Comparison of ENCODE assay signal across 1 cellular context in genomic region chr7:100475549-100475948, GRCh38.
TF ChIP-seq lines count a peak whose summit lies in the region.

No MANE protein-coding gene starts in this region.

TF ChIP-seq in H1, 55 proteins besides CTCF, POLR2A, EP300 and RAD21 (continued from another document):
- TF ChIP-seq EGR1 (IDR thresholded peaks at IDR 0.05; ENCODE audit: borderline replicate concordance, low read depth, low read length), result no peak
- TF ChIP-seq CHD1 (IDR thresholded peaks at IDR 0.05; ENCODE audit: low read depth, low read length), result no peak
- TF ChIP-seq RNF2 (IDR thresholded peaks at IDR 0.05; ENCODE audit: borderline replicate concordance, low read depth, low read length, missing control alignments, poor library complexity, severe bottlenecking), result no peak
- TF ChIP-seq RXRA (IDR thresholded peaks at IDR 0.05; ENCODE audit: insufficient read depth, low read depth, low read length), result no peak
- TF ChIP-seq CBX8 (IDR thresholded peaks at IDR 0.05; ENCODE audit: borderline replicate concordance, low read depth, low read length), result no peak
- TF ChIP-seq RFX5 (IDR thresholded peaks at IDR 0.05; ENCODE audit: borderline replicate concordance, low read depth, low read length), result no peak
- no peak for TF ChIP-seq NANOG (IDR thresholded peaks at IDR 0.05; ENCODE audit: insufficient read depth, low read depth, low read length, poor library complexity, severe bottlenecking)
- TF ChIP-seq CREB1 (IDR thresholded peaks at IDR 0.05), result no peak
- no peak for TF ChIP-seq CEBPB (IDR thresholded peaks at IDR 0.05; ENCODE audit: low read depth, low read length)
- no peak for TF ChIP-seq ATF2 (IDR thresholded peaks at IDR 0.05; ENCODE audit: low read length)
- TF ChIP-seq BRCA1 (IDR thresholded peaks at IDR 0.05; ENCODE audit: low read depth, low read length), result no peak
- no peak for TF ChIP-seq BCL11A (IDR thresholded peaks at IDR 0.05; ENCODE audit: low read depth in 2 of 2, low read length in 2 of 2)
- no peak for TF ChIP-seq SIN3A (conservative IDR thresholded peaks at IDR 0.05 in 1 of 2, IDR thresholded peaks at IDR 0.05 in 1 of 2; ENCODE audit: low read depth in 1 of 2, low read length in 2 of 2)
- no peak for TF ChIP-seq SIRT6 (IDR thresholded peaks at IDR 0.05; ENCODE audit: low read length)
- TF ChIP-seq YY1 (IDR thresholded peaks at IDR 0.05; ENCODE audit: low read depth, low read length), result no peak
- no peak for TF ChIP-seq SUZ12 (IDR thresholded peaks at IDR 0.05; ENCODE audit: low read length)
- TF ChIP-seq KDM4A (IDR thresholded peaks at IDR 0.05; ENCODE audit: low read depth, low read length, severe bottlenecking), result no peak
TF ChIP-seq in H1: peak in this region for 0.
